ENCODE assay signal across 11 cellular contexts in the genomic region with DNA sequence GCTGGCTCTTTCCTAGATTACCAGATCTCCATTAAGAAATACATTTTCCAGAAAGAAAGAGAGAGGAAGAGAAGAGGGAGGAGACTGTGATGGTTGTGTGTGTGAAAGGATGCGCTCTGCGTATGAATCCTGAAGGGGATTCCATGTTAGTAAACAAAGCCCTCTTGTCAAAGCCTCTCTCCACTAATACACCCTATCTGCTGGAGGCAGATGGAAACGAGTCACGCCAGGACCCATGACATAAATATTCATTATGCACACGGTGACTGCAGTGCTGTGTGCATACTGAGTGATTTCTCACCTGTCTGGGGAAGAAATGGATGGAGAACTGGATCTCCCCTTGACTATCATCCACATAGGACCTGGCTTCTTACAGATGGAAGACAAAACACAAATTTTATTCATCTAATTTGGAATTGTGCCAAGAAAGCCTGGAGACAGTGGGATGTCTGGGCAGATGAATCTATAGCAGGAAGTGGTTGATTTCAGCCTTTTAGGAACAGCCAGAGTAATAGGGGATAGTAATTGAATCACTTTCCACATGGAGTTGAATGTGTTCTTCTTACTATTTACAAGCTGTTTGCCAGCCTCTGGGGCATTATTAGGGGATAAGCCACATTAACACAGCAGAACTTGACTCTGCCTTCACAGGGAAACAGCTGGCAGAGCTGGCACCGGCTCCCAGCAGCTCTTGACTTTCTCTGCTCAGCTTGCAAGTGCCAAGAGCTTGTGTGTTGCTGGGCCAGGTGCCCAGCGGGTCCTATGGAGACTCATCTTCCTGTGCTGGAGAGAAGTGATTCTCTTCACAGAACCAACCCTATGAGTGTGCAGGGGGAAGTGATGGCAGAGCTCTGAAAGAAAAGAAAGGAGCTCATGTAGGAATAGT. TPM values are rescaled to one million over a fixed set of nuclear protein-coding genes. Genes with fewer than 3 reads are reported as not detected.
A peak's percentile ranks its signal among the peaks of the same experiment; 100 is the strongest.
DNase-seq lines count a peak whose midpoint lies in the region; ATAC-seq and TF ChIP-seq lines count a peak whose summit lies in the region.
"Had no signal": no experiment of that assay in that cellular context is flagged by ENCODE, and none has a peak within 500 bp of the region (broad histone marks: within the 10 kb centered on the region; RNA-seq: fewer than 3 reads in every experiment).

No MANE protein-coding gene starts in this region.

- ATAC-seq in HG03135 (IDR thresholded peaks at IDR 0.05; ENCODE audit: unreplicated experiment) = no peak

- intact Hi-C loops in adrenal gland (cut with DNase I) = no loop called here

- no peaks in the 10 kb centered on the region for H3K27me3 ChIP-seq in adrenal gland

- no peaks in the 10 kb centered on the region for H3K4me1 ChIP-seq in adrenal gland (replicated peaks in 1 of 2)

- peak; percentile 8 for DNase-seq in A172 (ENCODE audit: low spot score)
- peak; percentile 89 for DNase-seq in LHCN-M2 (ENCODE audit: low read depth)
- DNase-seq in NCI-H510A treated with DMSO at 0.1 percent for 48 hours (lab: John Stamatoyannopoulos, UW) = peak; percentile 84
- DNase-seq in epithelial cell of esophagus (ENCODE audit: low read depth) = peak; percentile 45
- DNase-seq in adrenal gland = no peak
- DNase-seq in central memory CD4-positive, alpha-beta T cell = no peak
- no peak for DNase-seq in activated CD4-positive, alpha-beta T cell treated with anti-CD3 and anti-CD28 coated beads for 48 hours
- DNase-seq: Kasumi-1, small intestine had no signal

- no peak for TF ChIP-seq POLR2A in adrenal gland (IDR thresholded peaks at IDR 0.05)

- TF ChIP-seq CTCF in epithelial cell of esophagus (IDR thresholded peaks at IDR 0.05; ENCODE audit: insufficient read depth, low read depth, low read length, missing control alignments) = no peak
- no peak for TF ChIP-seq CTCF in adrenal gland (IDR thresholded peaks at IDR 0.05)

- H3K36me3 ChIP-seq in adrenal gland (replicated peaks in 1 of 2) = no peaks in the 10 kb centered on the region

- WGBS in adrenal gland, 4 donors = 70 to 82% (median 79%) methylated on average over 7 of the region's 7 CpGs

- H3K4me3 ChIP-seq in epithelial cell of esophagus (ENCODE audit: low read length) (no peak overlapping the region), adrenal gland (no peak overlapping the region)

- H3K27ac ChIP-seq in adrenal gland = no peak overlapping the region

- no peaks in the 10 kb centered on the region for H3K9me3 ChIP-seq in adrenal gland (replicated peaks in 1 of 3)

RNA-seq across cellular contexts. Expression of gene MTNR1B, which starts 9.0 kb away (rescaled TPM):
- total RNA-seq in A172 (2014; rRNA removed; shearing (Covaris generic)) = not detected in 2 replicates
- total RNA-seq in LHCN-M2 (2014; rRNA removed) (not detected in 2 replicates), adrenal gland (not detected)
- polyA plus RNA-seq in LHCN-M2 (2012) = not detected
- not detected for polyA plus RNA-seq in adrenal gland
- total RNA-seq: lung microvascular endothelial cell had no signal
- polyA plus RNA-seq: small intestine had no signal

Comparison
In these comparisons a context has a peak if more than half of its experiments do, and no peak if none do; other contexts are left out.
1. DNase-seq: peak in A172 (single experiment), LHCN-M2 (single experiment), NCI-H510A treated with DMSO at 0.1 percent for 48 hours (single experiment) and epithelial cell of esophagus (single experiment); none in adrenal gland (0 of 7), central memory CD4-positive, alpha-beta T cell (single experiment) and activated CD4-positive, alpha-beta T cell treated with anti-CD3 and anti-CD28 coated beads for 48 hours (single experiment).